1 cellular context compared by ENCODE assay signal in the genomic region with DNA sequence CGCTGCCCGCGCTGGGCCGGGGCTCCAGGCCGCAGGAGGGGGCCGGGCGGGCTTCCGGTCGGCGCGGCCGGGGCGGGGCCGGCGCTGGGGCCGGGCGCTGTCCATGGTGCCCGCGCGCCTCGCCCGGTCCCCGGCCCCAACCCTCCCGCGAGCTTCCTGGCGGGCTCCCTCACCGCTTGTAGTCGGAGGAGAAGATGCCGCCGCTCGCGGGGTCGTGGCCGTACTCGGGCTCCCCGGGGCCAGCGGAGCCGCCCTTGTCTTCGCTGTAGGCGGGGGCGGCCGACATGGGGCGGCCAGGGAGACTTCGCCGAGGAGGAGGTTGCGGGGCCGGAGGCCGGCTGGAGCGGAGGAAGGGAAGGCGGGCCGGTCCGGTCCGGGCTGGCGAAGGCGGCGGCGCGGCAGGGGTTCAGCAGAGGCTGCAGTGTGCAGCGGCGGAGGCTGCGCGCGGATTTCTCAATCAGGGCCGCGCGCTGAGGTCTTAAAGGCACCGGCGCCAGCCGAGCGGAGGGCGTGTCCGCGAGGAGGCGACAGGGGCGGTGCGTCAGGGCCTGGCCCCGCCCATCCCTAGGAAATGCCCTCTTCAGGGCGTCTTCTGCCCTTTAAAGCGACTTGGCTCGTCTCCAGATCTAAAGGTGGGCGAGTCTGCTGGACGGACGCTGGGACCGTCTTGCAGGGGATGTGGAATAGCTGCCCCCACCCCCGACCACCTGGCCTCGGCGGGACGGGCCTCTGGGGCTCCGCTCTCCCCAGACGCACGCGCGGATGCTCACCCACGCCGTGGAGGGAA.
TF ChIP-seq lines count a peak whose summit lies in the region.

A gene with protein sequence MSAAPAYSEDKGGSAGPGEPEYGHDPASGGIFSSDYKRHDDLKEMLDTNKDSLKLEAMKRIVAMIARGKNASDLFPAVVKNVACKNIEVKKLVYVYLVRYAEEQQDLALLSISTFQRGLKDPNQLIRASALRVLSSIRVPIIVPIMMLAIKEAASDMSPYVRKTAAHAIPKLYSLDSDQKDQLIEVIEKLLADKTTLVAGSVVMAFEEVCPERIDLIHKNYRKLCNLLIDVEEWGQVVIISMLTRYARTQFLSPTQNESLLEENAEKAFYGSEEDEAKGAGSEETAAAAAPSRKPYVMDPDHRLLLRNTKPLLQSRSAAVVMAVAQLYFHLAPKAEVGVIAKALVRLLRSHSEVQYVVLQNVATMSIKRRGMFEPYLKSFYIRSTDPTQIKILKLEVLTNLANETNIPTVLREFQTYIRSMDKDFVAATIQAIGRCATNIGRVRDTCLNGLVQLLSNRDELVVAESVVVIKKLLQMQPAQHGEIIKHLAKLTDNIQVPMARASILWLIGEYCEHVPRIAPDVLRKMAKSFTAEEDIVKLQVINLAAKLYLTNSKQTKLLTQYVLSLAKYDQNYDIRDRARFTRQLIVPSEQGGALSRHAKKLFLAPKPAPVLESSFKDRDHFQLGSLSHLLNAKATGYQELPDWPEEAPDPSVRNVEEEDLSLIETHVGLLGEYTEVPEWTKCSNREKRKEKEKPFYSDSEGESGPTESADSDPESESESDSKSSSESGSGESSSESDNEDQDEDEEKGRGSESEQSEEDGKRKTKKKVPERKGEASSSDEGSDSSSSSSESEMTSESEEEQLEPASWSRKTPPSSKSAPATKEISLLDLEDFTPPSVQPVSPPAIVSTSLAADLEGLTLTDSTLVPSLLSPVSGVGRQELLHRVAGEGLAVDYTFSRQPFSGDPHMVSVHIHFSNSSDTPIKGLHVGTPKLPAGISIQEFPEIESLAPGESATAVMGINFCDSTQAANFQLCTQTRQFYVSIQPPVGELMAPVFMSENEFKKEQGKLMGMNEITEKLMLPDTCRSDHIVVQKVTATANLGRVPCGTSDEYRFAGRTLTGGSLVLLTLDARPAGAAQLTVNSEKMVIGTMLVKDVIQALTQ (minus strand): TSS at position 455 of the 787 bp plus-strand sequence. CDS start 169 bp downstream, at position 286.

TF ChIP-seq in HepG2, 621 proteins besides CTCF, POLR2A, EP300 and RAD21 (continued from another document and continues in another):
- TF ChIP-seq, protein P1, sequence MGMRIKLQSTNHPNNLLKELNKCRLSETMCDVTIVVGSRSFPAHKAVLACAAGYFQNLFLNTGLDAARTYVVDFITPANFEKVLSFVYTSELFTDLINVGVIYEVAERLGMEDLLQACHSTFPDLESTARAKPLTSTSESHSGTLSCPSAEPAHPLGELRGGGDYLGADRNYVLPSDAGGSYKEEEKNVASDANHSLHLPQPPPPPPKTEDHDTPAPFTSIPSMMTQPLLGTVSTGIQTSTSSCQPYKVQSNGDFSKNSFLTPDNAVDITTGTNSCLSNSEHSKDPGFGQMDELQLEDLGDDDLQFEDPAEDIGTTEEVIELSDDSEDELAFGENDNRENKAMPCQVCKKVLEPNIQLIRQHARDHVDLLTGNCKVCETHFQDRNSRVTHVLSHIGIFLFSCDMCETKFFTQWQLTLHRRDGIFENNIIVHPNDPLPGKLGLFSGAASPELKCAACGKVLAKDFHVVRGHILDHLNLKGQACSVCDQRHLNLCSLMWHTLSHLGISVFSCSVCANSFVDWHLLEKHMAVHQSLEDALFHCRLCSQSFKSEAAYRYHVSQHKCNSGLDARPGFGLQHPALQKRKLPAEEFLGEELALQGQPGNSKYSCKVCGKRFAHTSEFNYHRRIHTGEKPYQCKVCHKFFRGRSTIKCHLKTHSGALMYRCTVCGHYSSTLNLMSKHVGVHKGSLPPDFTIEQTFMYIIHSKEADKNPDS (CRISPR knock-in tag; IDR thresholded peaks at IDR 0.05), result no peak
- no peak for TF ChIP-seq ZEB1 (IDR thresholded peaks at IDR 0.05; ENCODE audit: insufficient replicate concordance, low read depth)
- TF ChIP-seq, protein P2, sequence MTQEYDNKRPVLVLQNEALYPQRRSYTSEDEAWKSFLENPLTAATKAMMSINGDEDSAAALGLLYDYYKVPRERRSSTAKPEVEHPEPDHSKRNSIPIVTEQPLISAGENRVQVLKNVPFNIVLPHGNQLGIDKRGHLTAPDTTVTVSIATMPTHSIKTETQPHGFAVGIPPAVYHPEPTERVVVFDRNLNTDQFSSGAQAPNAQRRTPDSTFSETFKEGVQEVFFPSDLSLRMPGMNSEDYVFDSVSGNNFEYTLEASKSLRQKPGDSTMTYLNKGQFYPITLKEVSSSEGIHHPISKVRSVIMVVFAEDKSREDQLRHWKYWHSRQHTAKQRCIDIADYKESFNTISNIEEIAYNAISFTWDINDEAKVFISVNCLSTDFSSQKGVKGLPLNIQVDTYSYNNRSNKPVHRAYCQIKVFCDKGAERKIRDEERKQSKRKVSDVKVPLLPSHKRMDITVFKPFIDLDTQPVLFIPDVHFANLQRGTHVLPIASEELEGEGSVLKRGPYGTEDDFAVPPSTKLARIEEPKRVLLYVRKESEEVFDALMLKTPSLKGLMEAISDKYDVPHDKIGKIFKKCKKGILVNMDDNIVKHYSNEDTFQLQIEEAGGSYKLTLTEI (CRISPR knock-in tag; conservative IDR thresholded peaks at IDR 0.05), result no peak
- TF ChIP-seq PHF21A (CRISPR knock-in tag; IDR thresholded peaks at IDR 0.05), result no peak
- peak; percentile 73; the same call in 1 of the 2 replicates for TF ChIP-seq ZNF501 (CRISPR knock-in tag; IDR thresholded peaks at IDR 0.05)
- no peak for TF ChIP-seq POLR2G (IDR thresholded peaks at IDR 0.05; ENCODE audit: low read depth, low read length)
- peak in 1 of 2 experiments; percentile 52; a peak in 1 of 4 replicates for TF ChIP-seq KLF16 (CRISPR knock-in tag; IDR thresholded peaks at IDR 0.05)
- peak; percentile 91 for TF ChIP-seq TMF1 (CRISPR knock-in tag; IDR thresholded peaks at IDR 0.05; ENCODE audit: low read depth)
- TF ChIP-seq SPEN (CRISPR knock-in tag; IDR thresholded peaks at IDR 0.05; ENCODE audit: low read depth), result no peak; the same call in 1 of the 2 replicates
- no peak for TF ChIP-seq NCOA5 (CRISPR knock-in tag; IDR thresholded peaks at IDR 0.05)
- TF ChIP-seq ZNF180 (CRISPR knock-in tag; IDR thresholded peaks at IDR 0.05; ENCODE audit: borderline replicate concordance, low read depth), result no peak
- 0 out of 2 replicates have a peak, but pooled peaks have one; percentile 60 for TF ChIP-seq ZNF510 (CRISPR knock-in tag; IDR thresholded peaks at IDR 0.05; ENCODE audit: low read depth)
- TF ChIP-seq, protein P3, sequence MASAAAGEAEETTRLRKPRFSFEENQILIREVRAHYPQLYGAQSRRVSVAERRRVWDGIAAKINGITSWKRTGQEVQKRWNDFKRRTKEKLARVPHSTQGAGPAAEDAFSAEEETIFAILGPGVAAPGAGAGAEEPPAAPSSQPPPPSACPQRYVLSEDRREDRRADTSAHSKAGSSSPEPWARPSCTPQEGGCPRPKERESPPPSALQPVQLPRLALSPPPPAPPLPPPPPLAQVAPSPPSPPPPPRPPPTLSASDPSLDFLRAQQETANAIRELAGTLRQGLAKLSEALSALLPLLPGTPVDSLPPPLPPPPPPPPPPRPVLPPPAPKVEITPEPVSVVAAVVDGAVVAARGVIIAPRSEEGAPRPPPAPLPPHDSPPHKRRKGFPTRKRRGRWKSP (CRISPR knock-in tag; IDR thresholded peaks at IDR 0.05), result peak; percentile 78; the same call in 1 of the 2 replicates
- peak; percentile 32; the same call in 1 of the 2 replicates for TF ChIP-seq MED1 (CRISPR knock-in tag; IDR thresholded peaks at IDR 0.05)
- no peak for TF ChIP-seq NFIB (CRISPR knock-in tag; IDR thresholded peaks at IDR 0.05; ENCODE audit: borderline replicate concordance)
- no peak for TF ChIP-seq ZNF7 (CRISPR knock-in tag; IDR thresholded peaks at IDR 0.05)
- TF ChIP-seq MYNN (CRISPR knock-in tag; IDR thresholded peaks at IDR 0.05; ENCODE audit: low read depth), result no peak
- no peak for TF ChIP-seq ZFP1 (CRISPR knock-in tag; IDR thresholded peaks at IDR 0.05)
- TF ChIP-seq CBX2 (IDR thresholded peaks at IDR 0.05; ENCODE audit: low read depth, low read length), result no peak
- 0 out of 2 replicates have a peak, but pooled peaks have one; percentile 34 for TF ChIP-seq CBX2 (CRISPR knock-in tag; IDR thresholded peaks at IDR 0.05; ENCODE audit: low read depth)
- TF ChIP-seq, protein P4, sequence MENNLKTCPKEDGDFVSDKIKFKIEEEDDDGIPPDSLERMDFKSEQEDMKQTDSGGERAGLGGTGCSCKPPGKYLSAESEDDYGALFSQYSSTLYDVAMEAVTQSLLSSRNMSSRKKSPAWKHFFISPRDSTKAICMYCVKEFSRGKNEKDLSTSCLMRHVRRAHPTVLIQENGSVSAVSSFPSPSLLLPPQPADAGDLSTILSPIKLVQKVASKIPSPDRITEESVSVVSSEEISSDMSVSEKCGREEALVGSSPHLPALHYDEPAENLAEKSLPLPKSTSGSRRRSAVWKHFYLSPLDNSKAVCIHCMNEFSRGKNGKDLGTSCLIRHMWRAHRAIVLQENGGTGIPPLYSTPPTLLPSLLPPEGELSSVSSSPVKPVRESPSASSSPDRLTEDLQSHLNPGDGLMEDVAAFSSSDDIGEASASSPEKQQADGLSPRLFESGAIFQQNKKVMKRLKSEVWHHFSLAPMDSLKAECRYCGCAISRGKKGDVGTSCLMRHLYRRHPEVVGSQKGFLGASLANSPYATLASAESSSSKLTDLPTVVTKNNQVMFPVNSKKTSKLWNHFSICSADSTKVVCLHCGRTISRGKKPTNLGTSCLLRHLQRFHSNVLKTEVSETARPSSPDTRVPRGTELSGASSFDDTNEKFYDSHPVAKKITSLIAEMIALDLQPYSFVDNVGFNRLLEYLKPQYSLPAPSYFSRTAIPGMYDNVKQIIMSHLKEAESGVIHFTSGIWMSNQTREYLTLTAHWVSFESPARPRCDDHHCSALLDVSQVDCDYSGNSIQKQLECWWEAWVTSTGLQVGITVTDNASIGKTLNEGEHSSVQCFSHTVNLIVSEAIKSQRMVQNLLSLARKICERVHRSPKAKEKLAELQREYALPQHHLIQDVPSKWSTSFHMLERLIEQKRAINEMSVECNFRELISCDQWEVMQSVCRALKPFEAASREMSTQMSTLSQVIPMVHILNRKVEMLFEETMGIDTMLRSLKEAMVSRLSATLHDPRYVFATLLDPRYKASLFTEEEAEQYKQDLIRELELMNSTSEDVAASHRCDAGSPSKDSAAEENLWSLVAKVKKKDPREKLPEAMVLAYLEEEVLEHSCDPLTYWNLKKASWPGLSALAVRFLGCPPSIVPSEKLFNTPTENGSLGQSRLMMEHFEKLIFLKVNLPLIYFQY (CRISPR knock-in tag; IDR thresholded peaks at IDR 0.05; ENCODE audit: borderline replicate concordance), result no peak
- no peak for TF ChIP-seq NFKBIZ (CRISPR knock-in tag; IDR thresholded peaks at IDR 0.05)
- TF ChIP-seq PTBP1 (IDR thresholded peaks at IDR 0.05; ENCODE audit: low read depth, low read length, poor library complexity, severe bottlenecking), result no peak
- TF ChIP-seq, protein P5, sequence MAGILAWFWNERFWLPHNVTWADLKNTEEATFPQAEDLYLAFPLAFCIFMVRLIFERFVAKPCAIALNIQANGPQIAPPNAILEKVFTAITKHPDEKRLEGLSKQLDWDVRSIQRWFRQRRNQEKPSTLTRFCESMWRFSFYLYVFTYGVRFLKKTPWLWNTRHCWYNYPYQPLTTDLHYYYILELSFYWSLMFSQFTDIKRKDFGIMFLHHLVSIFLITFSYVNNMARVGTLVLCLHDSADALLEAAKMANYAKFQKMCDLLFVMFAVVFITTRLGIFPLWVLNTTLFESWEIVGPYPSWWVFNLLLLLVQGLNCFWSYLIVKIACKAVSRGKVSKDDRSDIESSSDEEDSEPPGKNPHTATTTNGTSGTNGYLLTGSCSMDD (CRISPR knock-in tag; IDR thresholded peaks at IDR 0.05), result no peak
- TF ChIP-seq, protein P6, sequence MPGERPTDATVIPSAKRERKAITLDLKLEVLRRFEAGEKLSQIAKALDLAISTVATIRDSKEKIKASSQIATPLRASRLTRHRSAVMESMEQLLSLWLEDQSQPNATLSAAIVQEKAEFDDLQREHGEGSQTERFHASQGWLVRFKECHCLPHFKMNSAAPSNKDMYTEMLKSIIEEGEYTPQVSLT (CRISPR knock-in tag; IDR thresholded peaks at IDR 0.05; ENCODE audit: borderline replicate concordance, low read depth), result no peak; the same call in 1 of the 2 replicates
- peak; percentile 55; the same call in 1 of the 2 replicates for TF ChIP-seq HOXA3 (CRISPR knock-in tag; IDR thresholded peaks at IDR 0.05)
- TF ChIP-seq, protein P7, sequence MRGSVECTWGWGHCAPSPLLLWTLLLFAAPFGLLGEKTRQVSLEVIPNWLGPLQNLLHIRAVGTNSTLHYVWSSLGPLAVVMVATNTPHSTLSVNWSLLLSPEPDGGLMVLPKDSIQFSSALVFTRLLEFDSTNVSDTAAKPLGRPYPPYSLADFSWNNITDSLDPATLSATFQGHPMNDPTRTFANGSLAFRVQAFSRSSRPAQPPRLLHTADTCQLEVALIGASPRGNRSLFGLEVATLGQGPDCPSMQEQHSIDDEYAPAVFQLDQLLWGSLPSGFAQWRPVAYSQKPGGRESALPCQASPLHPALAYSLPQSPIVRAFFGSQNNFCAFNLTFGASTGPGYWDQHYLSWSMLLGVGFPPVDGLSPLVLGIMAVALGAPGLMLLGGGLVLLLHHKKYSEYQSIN (CRISPR knock-in tag; IDR thresholded peaks at IDR 0.05; ENCODE audit: borderline replicate concordance), result no peak
- no peak for TF ChIP-seq ZFAT (CRISPR knock-in tag; conservative IDR thresholded peaks at IDR 0.05)
- no peak; the same call in 1 of the 2 replicates for TF ChIP-seq ZNF546 (CRISPR knock-in tag; conservative IDR thresholded peaks at IDR 0.05)
- TF ChIP-seq FOXK1 (CRISPR knock-in tag; IDR thresholded peaks at IDR 0.05; ENCODE audit: borderline replicate concordance, low read depth), result no peak
- TF ChIP-seq, protein P8, sequence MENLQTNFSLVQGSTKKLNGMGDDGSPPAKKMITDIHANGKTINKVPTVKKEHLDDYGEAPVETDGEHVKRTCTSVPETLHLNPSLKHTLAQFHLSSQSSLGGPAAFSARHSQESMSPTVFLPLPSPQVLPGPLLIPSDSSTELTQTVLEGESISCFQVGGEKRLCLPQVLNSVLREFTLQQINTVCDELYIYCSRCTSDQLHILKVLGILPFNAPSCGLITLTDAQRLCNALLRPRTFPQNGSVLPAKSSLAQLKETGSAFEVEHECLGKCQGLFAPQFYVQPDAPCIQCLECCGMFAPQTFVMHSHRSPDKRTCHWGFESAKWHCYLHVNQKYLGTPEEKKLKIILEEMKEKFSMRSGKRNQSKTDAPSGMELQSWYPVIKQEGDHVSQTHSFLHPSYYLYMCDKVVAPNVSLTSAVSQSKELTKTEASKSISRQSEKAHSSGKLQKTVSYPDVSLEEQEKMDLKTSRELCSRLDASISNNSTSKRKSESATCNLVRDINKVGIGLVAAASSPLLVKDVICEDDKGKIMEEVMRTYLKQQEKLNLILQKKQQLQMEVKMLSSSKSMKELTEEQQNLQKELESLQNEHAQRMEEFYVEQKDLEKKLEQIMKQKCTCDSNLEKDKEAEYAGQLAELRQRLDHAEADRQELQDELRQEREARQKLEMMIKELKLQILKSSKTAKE (CRISPR knock-in tag; IDR thresholded peaks at IDR 0.05; ENCODE audit: borderline replicate concordance), result no peak
- TF ChIP-seq PRPF4 (IDR thresholded peaks at IDR 0.05; ENCODE audit: low read depth, low read length, poor library complexity, severe bottlenecking), result no peak
- TF ChIP-seq ZNF709 (CRISPR knock-in tag; IDR thresholded peaks at IDR 0.05), result 0 out of 2 replicates have a peak, but pooled peaks have one; percentile 54
- TF ChIP-seq, protein P9, sequence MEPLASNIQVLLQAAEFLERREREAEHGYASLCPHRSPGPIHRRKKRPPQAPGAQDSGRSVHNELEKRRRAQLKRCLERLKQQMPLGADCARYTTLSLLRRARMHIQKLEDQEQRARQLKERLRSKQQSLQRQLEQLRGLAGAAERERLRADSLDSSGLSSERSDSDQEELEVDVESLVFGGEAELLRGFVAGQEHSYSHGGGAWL (CRISPR knock-in tag; IDR thresholded peaks at IDR 0.05), result peak; percentile 76; the same call in 1 of the 2 replicates
